ENCODE assay signal across 8 cellular contexts in genomic region chr16:21501869-21502667, GRCh38.
DNase-seq lines count a peak whose midpoint lies in the region; ATAC-seq, FAIRE-seq and TF ChIP-seq lines count a peak whose summit lies in the region.

No MANE protein-coding gene starts in this region.

- no peak for FAIRE-seq in RCC 7860 (lab: Jason Lieb, UNC)

- no peaks in the 10 kb centered on the region for H3K27me3 Mint-ChIP-seq in natural killer cell (ENCODE audit: low read depth in 2 of 2)
- no peaks in the 10 kb centered on the region for H3K27me3 Mint-ChIP-seq in stimulated activated naive B cell treated with anti-CD40 and anti-IgM and Interleukin-4, amounts not matched to agents 10 μg/mL and 1 μg/mL and 100 μg/mL, for 72 hours

- H3K4me3 ChIP-seq in fibroblast of pulmonary artery (replicated peaks; ENCODE audit: low read depth, low read length) = peak overlapping the region; percentile 68

- intact Hi-C loops in natural killer cell (cut with micrococcal nuclease) = no loop called here

- no peaks in the 10 kb centered on the region for H3K9me3 Mint-ChIP-seq in natural killer cell
- H3K9me3 Mint-ChIP-seq in stimulated activated naive B cell treated with anti-CD40 and anti-IgM and Interleukin-4, amounts not matched to agents 10 μg/mL and 1 μg/mL and 100 μg/mL, for 72 hours = no peaks in the 10 kb centered on the region

- peak; percentile 95 for DNase-seq in DMS53 treated with DMSO at 0.1 percent for 48 hours (lab: John Stamatoyannopoulos, UW; ENCODE audit: unreplicated experiment)
- DNase-seq in HuH-7.5 (ENCODE audit: low spot score) = peak; percentile 56
- DNase-seq in RCC 7860 (ENCODE audit: low spot score) = peak; percentile 97
- peak; percentile 88 for DNase-seq in activated T-helper 9 cell treated with anti-CD3 and anti-CD28 coated beads, Interleukin-2, amount 50 U/mL, for 16 hours (ENCODE audit: low read depth)
- DNase-seq in fibroblast of pulmonary artery (ENCODE audit: low read depth) = peak; percentile 96
- DNase-seq in natural killer cell = peak; percentile 98
- peak; percentile 95 for DNase-seq in stimulated activated naive B cell treated with anti-CD40 and anti-IgM and Interleukin-4, amounts not matched to agents 10 μg/mL and 1 μg/mL and 100 μg/mL, for 72 hours

- peak overlapping the region; percentile 86 for H3K4me3 Mint-ChIP-seq in natural killer cell
- peak overlapping the region; percentile 88 to 95 for H3K4me3 Mint-ChIP-seq in stimulated activated naive B cell treated with anti-CD40 and anti-IgM and Interleukin-4, amounts not matched to agents 10 μg/mL and 1 μg/mL and 100 μg/mL, for 72 hours

- peaks cover 10% of the 10 kb centered on the region in 2 donors for H3K4me1 Mint-ChIP-seq in natural killer cell
- peaks cover 19 to 42% of the 10 kb centered on the region in 2 donors for H3K4me1 Mint-ChIP-seq in stimulated activated naive B cell treated with anti-CD40 and anti-IgM and Interleukin-4, amounts not matched to agents 10 μg/mL and 1 μg/mL and 100 μg/mL, for 72 hours

- ATAC-seq in GM21528 (IDR thresholded peaks at IDR 0.05; ENCODE audit: low FRiP score, unreplicated experiment) (peak; percentile 65), natural killer cell (peak; percentile 83 to 95 (median 87))
- ATAC-seq in stimulated activated naive B cell treated with anti-CD40 and anti-IgM and Interleukin-4, amounts not matched to agents 10 μg/mL and 1 μg/mL and 100 μg/mL, for 72 hours (replicated peaks) = peak; percentile 74 to 75

- H3K36me3 Mint-ChIP-seq in natural killer cell = no peaks in the 10 kb centered on the region
- H3K36me3 Mint-ChIP-seq in stimulated activated naive B cell treated with anti-CD40 and anti-IgM and Interleukin-4, amounts not matched to agents 10 μg/mL and 1 μg/mL and 100 μg/mL, for 72 hours = peaks cover 22 to 23% of the 10 kb centered on the region in 2 donors

- TF ChIP-seq CTCF in fibroblast of pulmonary artery (IDR thresholded peaks at IDR 0.05; ENCODE audit: low read length, missing control alignments) (no peak), natural killer cell (IDR thresholded peaks at IDR 0.05) (no peak)

- peak overlapping the region; percentile 82 to 91 for H3K27ac Mint-ChIP-seq in natural killer cell
- peak overlapping the region; percentile 98 for H3K27ac Mint-ChIP-seq in stimulated activated naive B cell treated with anti-CD40 and anti-IgM and Interleukin-4, amounts not matched to agents 10 μg/mL and 1 μg/mL and 100 μg/mL, for 72 hours

Comparison
In these comparisons a context has a peak if more than half of its experiments do, and no peak if none do; other contexts are left out.
1. Peak in every context shown above with its lines: DNase-seq, ATAC-seq and H3K4me3 ChIP-seq.